Comparison of ENCODE assay signal across 1 cellular context in genomic region chr19:18437481-18438330, GRCh38.
A peak's percentile ranks its signal among the peaks of the same experiment; 100 is the strongest.
TF ChIP-seq lines count a peak whose summit lies in the region.

ISYNA1 (minus strand) TSS chr19:18438133; CDS start chr19:18437979, 154 bp downstream.

TF ChIP-seq in HepG2, 621 proteins besides CTCF, POLR2A, EP300 and RAD21 (continued from another document and continues in another):
- TF ChIP-seq ZNF609 (CRISPR knock-in tag; IDR thresholded peaks at IDR 0.05; ENCODE audit: borderline replicate concordance) (peak; percentile 18; the same call in 1 of the 2 replicates), ZNF138 (CRISPR knock-in tag; IDR thresholded peaks at IDR 0.05; ENCODE audit: low read depth) (no peak), MTERF4 (CRISPR knock-in tag; IDR thresholded peaks at IDR 0.05) (peak; percentile 68; the same call in 1 of the 2 replicates), GABPB1 (CRISPR knock-in tag; IDR thresholded peaks at IDR 0.05) (peak; percentile 62), IRF1 (CRISPR knock-in tag; IDR thresholded peaks at IDR 0.05; ENCODE audit: low read depth) (no peak), ZNF639 (CRISPR knock-in tag; conservative IDR thresholded peaks at IDR 0.05) (0 out of 2 replicates have a peak, but pooled peaks have one; percentile 52), PAWR (CRISPR knock-in tag; IDR thresholded peaks at IDR 0.05; ENCODE audit: borderline replicate concordance) (no peak), DNMT3B (CRISPR knock-in tag; conservative IDR thresholded peaks at IDR 0.05) (no peak), ZNF749 (CRISPR knock-in tag; IDR thresholded peaks at IDR 0.05; ENCODE audit: borderline replicate concordance) (peak; percentile 65; the same call in 1 of the 2 replicates), ZXDC (CRISPR knock-in tag; IDR thresholded peaks at IDR 0.05) (no peak), EED (CRISPR knock-in tag; IDR thresholded peaks at IDR 0.05) (0 out of 2 replicates have a peak, but pooled peaks have one; percentile 22), RBFOX2 (IDR thresholded peaks at IDR 0.05; ENCODE audit: low read depth, low read length) (peak; percentile 45; the same call in 1 of the 2 replicates), NR2C2 (CRISPR knock-in tag; IDR thresholded peaks at IDR 0.05; ENCODE audit: borderline replicate concordance) (peak; percentile 21; the same call in 1 of the 2 replicates), HBP1 (CRISPR knock-in tag; IDR thresholded peaks at IDR 0.05; ENCODE audit: low read depth) (no peak), HHEX (CRISPR knock-in tag; IDR thresholded peaks at IDR 0.05) (no peak), ZMYM2 (CRISPR knock-in tag; IDR thresholded peaks at IDR 0.05) (peak; percentile 53; the same call in 1 of the 2 replicates), BRF2 (CRISPR knock-in tag; IDR thresholded peaks at IDR 0.05) (no peak), RNF2 (conservative IDR thresholded peaks at IDR 0.05; ENCODE audit: low read depth) (0 out of 2 replicates have a peak, but pooled peaks have one; percentile 47), GATA4 (IDR thresholded peaks at IDR 0.05; ENCODE audit: borderline replicate concordance, low read depth) (no peak), GATAD2A (CRISPR knock-in tag; IDR thresholded peaks at IDR 0.05) (no peak), ZNF687 (CRISPR knock-in tag; IDR thresholded peaks at IDR 0.05) (peak; percentile 65), ZNF777 (CRISPR knock-in tag; IDR thresholded peaks at IDR 0.05) (peak; percentile 62; the same call in 1 of the 2 replicates), CCDC6 (CRISPR knock-in tag; IDR thresholded peaks at IDR 0.05) (0 out of 2 replicates have a peak, but pooled peaks have one; percentile 13), MEIS2 (CRISPR knock-in tag; IDR thresholded peaks at IDR 0.05) (no peak), ELF4 (CRISPR knock-in tag; IDR thresholded peaks at IDR 0.05; ENCODE audit: borderline replicate concordance) (no peak), ZNF256 (CRISPR knock-in tag; conservative IDR thresholded peaks at IDR 0.05) (no peak), ZNF275 (CRISPR knock-in tag; IDR thresholded peaks at IDR 0.05; ENCODE audit: borderline replicate concordance) (0 out of 2 replicates have a peak, but pooled peaks have one; percentile 5), ZSCAN21 (CRISPR knock-in tag; IDR thresholded peaks at IDR 0.05; ENCODE audit: borderline replicate concordance) (peak; percentile 62; the same call in 1 of the 2 replicates), TBP (CRISPR knock-in tag; IDR thresholded peaks at IDR 0.05) (no peak), KDM2A (CRISPR knock-in tag; IDR thresholded peaks at IDR 0.05; ENCODE audit: borderline replicate concordance, low read depth) (peak; percentile 30; the same call in 1 of the 2 replicates)
